In genomic region chr10:24617771-24618396, GRCh38 we compare ENCODE assay signal across 8 cellular contexts.
A peak's percentile ranks its signal among the peaks of the same experiment; 100 is the strongest.
DNase-seq lines count a peak whose midpoint lies in the region; ATAC-seq, FAIRE-seq and TF ChIP-seq lines count a peak whose summit lies in the region.
"Had no signal": no experiment of that assay in that cellular context is flagged by ENCODE, and none has a peak within 500 bp of the region (broad histone marks: within the 10 kb centered on the region; RNA-seq: fewer than 3 reads in every experiment).

No MANE protein-coding gene starts in this region.

- H3K4me1 ChIP-seq in astrocyte (ENCODE audit: insufficient read depth, low read length) (no peaks in the 10 kb centered on the region), iPS DF 6.9 (ENCODE audit: control insufficient read depth, insufficient read depth, low read length) (no peaks in the 10 kb centered on the region)

- no peaks in the 10 kb centered on the region for H3K9me3 Mint-ChIP-seq in astrocyte (ENCODE audit: unreplicated experiment)

- H3K79me2 ChIP-seq in astrocyte (ENCODE audit: insufficient read depth, low read length) = peaks cover 21% of the 10 kb centered on the region

- H3K9ac ChIP-seq in astrocyte (ENCODE audit: low read length) = no peak overlapping the region

- H3K27ac Mint-ChIP-seq in astrocyte (ENCODE audit: unreplicated experiment) = no peak overlapping the region

- no peak for FAIRE-seq in astrocyte (lab: Jason Lieb, UNC)
- FAIRE-seq: colon had no signal

- H3K27me3 ChIP-seq in astrocyte (ENCODE audit: insufficient read depth, low read length) (no peaks in the 10 kb centered on the region), iPS DF 6.9 (ENCODE audit: control insufficient read depth, insufficient read depth, low read length) (no peaks in the 10 kb centered on the region)

- H3K36me3 Mint-ChIP-seq in astrocyte (ENCODE audit: low read depth, unreplicated experiment) = peaks cover 16% of the 10 kb centered on the region

- H3K4me2 ChIP-seq in astrocyte (ENCODE audit: low read length) = no peak overlapping the region

- no peaks in the 10 kb centered on the region for H3K9me3 ChIP-seq in astrocyte (ENCODE audit: insufficient read depth, low read depth, low read length)
- H3K9me3 ChIP-seq in iPS DF 6.9 (ENCODE audit: control insufficient read depth, insufficient read depth, low read length) = no peaks in the 10 kb centered on the region

- peak; percentile 54 for ATAC-seq in HG03521 (IDR thresholded peaks at IDR 0.05; ENCODE audit: unreplicated experiment)

- no CpG with 5 or more reads among the region's 7 CpGs for WGBS in iPS DF 6.9 (ENCODE audit: insufficient coverage, insufficient read length)

- TF ChIP-seq CTCF in GM12872 (IDR thresholded peaks at IDR 0.05; ENCODE audit: insufficient read depth, low read depth, low read length) (peak; percentile 85), astrocyte (IDR thresholded peaks at IDR 0.05; ENCODE audit: insufficient read depth, low read depth, low read length) (peak; percentile 63)

- H3K4me3 ChIP-seq in astrocyte (ENCODE audit: insufficient read depth, low read depth, low read length) (no peak overlapping the region), iPS DF 6.9 (ENCODE audit: low read length) (no peak overlapping the region)

- H3K4me1 Mint-ChIP-seq in astrocyte (ENCODE audit: low read depth, unreplicated experiment) = peaks cover 3% of the 10 kb centered on the region

- peaks cover 3% of the 10 kb centered on the region for H4K20me1 ChIP-seq in astrocyte (ENCODE audit: insufficient read depth, low read length)

- H3K27ac ChIP-seq in astrocyte (ENCODE audit: low read depth, low read length) = no peak overlapping the region
- H3K27ac ChIP-seq in iPS DF 6.9 (ENCODE audit: low read length) = no peak overlapping the region

- no peak overlapping the region for H3K4me3 Mint-ChIP-seq in astrocyte (ENCODE audit: unreplicated experiment)

- no peak overlapping the region for H2AFZ ChIP-seq in astrocyte (ENCODE audit: low read depth, low read length)

- no peaks in the 10 kb centered on the region for H3K27me3 Mint-ChIP-seq in astrocyte (ENCODE audit: low read depth, unreplicated experiment)

- no peaks in the 10 kb centered on the region for H3K36me3 ChIP-seq in astrocyte (ENCODE audit: insufficient read depth, low read length)
- H3K36me3 ChIP-seq in iPS DF 6.9 (ENCODE audit: control insufficient read depth, insufficient read depth, low read length) = no peaks in the 10 kb centered on the region

- DNase-seq in SW480 (ENCODE audit: low spot score) (peak; percentile 46), astrocyte (ENCODE audit: low read depth) (peak; percentile 5), iPS DF 6.9 (ENCODE audit: low read depth, low spot score) (peak; percentile 64), COR-L47 (lab: John Stamatoyannopoulos, UW) (no peak)
- DNase-seq in stimulated activated CD4-positive, alpha-beta T cell treated with anti-CD3 and anti-CD28 coated beads, Interleukin-2, amount 100 ng/mL, for 24 hours = peak; percentile 57 to 62
